Comparison of ENCODE assay signal across 10 cellular contexts in genomic region chr9:94741856-94742255, GRCh38.
"Had no signal": no experiment of that assay in that cellular context is flagged by ENCODE, and none has a peak within 500 bp of the region (broad histone marks: within the 10 kb centered on the region; RNA-seq: fewer than 3 reads in every experiment).

No MANE protein-coding gene starts in this region.

- H3K27me3 ChIP-seq: cardiac muscle cell, esophagus squamous epithelium, foreskin keratinocyte, uterus had no signal

- H3K4me3 ChIP-seq: cardiac muscle cell, esophagus squamous epithelium, skin epidermis, uterus had no signal

- H3K4me3 Mint-ChIP-seq: activated CD4-positive, alpha-beta memory T cell treated with anti-CD3 and anti-CD28 coated beads for 36 hours; activated naive CD4-positive, alpha-beta T cell treated with anti-CD3 and anti-CD28 coated beads for 36 hours had no signal

- H3K27me3 Mint-ChIP-seq: activated CD4-positive, alpha-beta memory T cell treated with anti-CD3 and anti-CD28 coated beads for 36 hours had no signal

- H3K4me1 ChIP-seq: esophagus squamous epithelium, foreskin keratinocyte had no signal

- H3K27ac ChIP-seq: cardiac muscle cell, esophagus squamous epithelium, foreskin keratinocyte, skin epidermis, uterus had no signal

- H3K9me3 ChIP-seq: esophagus squamous epithelium, uterus had no signal

- H3K27ac Mint-ChIP-seq: activated CD4-positive, alpha-beta memory T cell treated with anti-CD3 and anti-CD28 coated beads for 36 hours; activated naive CD4-positive, alpha-beta T cell treated with anti-CD3 and anti-CD28 coated beads for 36 hours had no signal

- H3K9me3 Mint-ChIP-seq: activated CD4-positive, alpha-beta memory T cell treated with anti-CD3 and anti-CD28 coated beads for 36 hours; activated naive CD4-positive, alpha-beta T cell treated with anti-CD3 and anti-CD28 coated beads for 36 hours had no signal

- DNase-seq: activated CD4-positive, alpha-beta memory T cell treated with anti-CD3 and anti-CD28 coated beads for 36 hours; activated CD4-positive, alpha-beta T cell treated with anti-CD3 and anti-CD28 coated beads for 1 hour; activated CD8-positive, alpha-beta memory T cell treated with anti-CD3 and anti-CD28 coated beads, Interleukin-2, amount 50 U/mL, for 48 hours; activated naive CD4-positive, alpha-beta T cell treated with anti-CD3 and anti-CD28 coated beads for 36 hours; esophagus squamous epithelium; foreskin keratinocyte; uterus had no signal

- ATAC-seq: foreskin keratinocyte, left lobe of liver had no signal

- H3K36me3 ChIP-seq: cardiac muscle cell, esophagus squamous epithelium, uterus had no signal
